In the genomic region with DNA sequence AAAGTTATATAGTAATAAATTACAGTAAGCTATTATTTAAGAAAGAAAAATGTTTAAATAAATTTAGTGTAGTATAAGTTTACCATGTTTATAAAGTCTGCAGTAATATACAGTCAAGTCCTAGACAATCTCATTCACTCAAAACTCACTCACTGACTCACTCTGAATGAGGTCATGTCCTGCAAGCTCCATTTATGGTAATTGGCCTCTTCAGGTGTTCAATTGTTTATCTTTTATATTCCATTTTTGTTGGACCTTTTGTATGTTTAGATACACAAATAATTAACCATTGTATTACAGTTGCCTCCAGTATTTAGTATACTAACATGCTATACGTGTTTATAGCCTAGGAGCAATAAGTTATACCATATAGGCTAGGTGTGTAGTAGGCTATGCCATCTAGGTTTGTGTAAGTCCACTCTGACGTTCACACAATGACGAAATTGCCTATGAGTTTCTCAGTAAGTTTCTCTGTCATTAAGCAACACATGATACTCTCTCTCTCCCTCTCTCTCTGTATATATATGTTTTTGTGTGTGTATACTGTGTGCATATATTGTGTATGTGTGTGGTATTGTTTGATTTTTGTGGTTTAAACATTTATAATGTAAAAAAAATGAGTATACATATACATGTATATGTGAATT, we compare ENCODE assay signal across 17 cellular contexts.
DNase-seq lines count a peak whose midpoint lies in the region; ATAC-seq and TF ChIP-seq lines count a peak whose summit lies in the region.
"Had no signal": no experiment of that assay in that cellular context is flagged by ENCODE, and none has a peak within 500 bp of the region (broad histone marks: within the 10 kb centered on the region; RNA-seq: fewer than 3 reads in every experiment).

No MANE protein-coding gene starts in this region.

- no peak for TF ChIP-seq POLR2A in IMR-90 (IDR thresholded peaks at IDR 0.05; ENCODE audit: low read depth, low read length)

- no peak overlapping the region for H2AK5ac ChIP-seq in IMR-90 (ENCODE audit: low read depth, low read length)

- no peak overlapping the region for H3K18ac ChIP-seq in IMR-90 (ENCODE audit: low read depth, low read length)

- no peaks in the 10 kb centered on the region for H3K9me3 ChIP-seq in IMR-90 (ENCODE audit: control insufficient read depth, insufficient read depth, low read length)
- H3K9me3 ChIP-seq: BLaER1 treated with 17β-estradiol and CSF1 and Interleukin-3, amounts not matched to agents 10 nM and 100 nM had no signal

- CTCF ChIA-PET in IMR-90 (lab: Yijun Ruan, JAX): no interaction called here

- H3K56ac ChIP-seq in IMR-90 (ENCODE audit: extremely low read depth, insufficient read depth, low read length): no peak overlapping the region

- intact Hi-C loops in IMR-90 (cut with micrococcal nuclease): no loop called here

- H3K4ac ChIP-seq in IMR-90 (ENCODE audit: low read depth, low read length): no peak overlapping the region

- H2BK120ac ChIP-seq in IMR-90 (ENCODE audit: low read depth, low read length): no peak overlapping the region

- H4K8ac ChIP-seq in IMR-90 (ENCODE audit: low read depth in 2 of 2, low read length in 2 of 2): no peak overlapping the region

- no peak overlapping the region for H2AK9ac ChIP-seq in IMR-90 (replicated peaks; ENCODE audit: low read depth, low read length, poor library complexity)

- no peak overlapping the region for H3K27ac ChIP-seq in IMR-90 (ENCODE audit: insufficient read depth, low read length)
- H3K27ac ChIP-seq: BLaER1 treated with 17β-estradiol and CSF1 and Interleukin-3, amounts not matched to agents 10 nM and 100 nM had no signal

- POLR2A ChIA-PET in IMR-90 (lab: Charles Lee; ENCODE audit: unreplicated experiment): no interaction called here

- DNase-seq in ELR (ENCODE audit: low read depth): peak; percentile 25
- DNase-seq in IMR-90: peak; percentile 64
- peak; percentile 1 for DNase-seq in RKO (ENCODE audit: low spot score)
- DNase-seq in epithelial cell of esophagus (ENCODE audit: low read depth): peak; percentile 0
- DNase-seq in activated effector memory CD4-positive, alpha-beta T cell treated with Interleukin-2 at 50 U/mL for 16 hours: no peak
- no peak for DNase-seq in activated naive CD4-positive, alpha-beta T cell treated with Interleukin-2 at 50 U/mL for 16 hours
- DNase-seq: CD8-positive, alpha-beta memory T cell; DMS79 treated with DMSO at 0.1 percent for 48 hours; H9; Kasumi-1; NCI-H1436; NCI-H1930; NCI-H2171 treated with DMSO at 0.1 percent for 48 hours; NCI-H446; NCI-H774 had no signal

- H2BK15ac ChIP-seq in IMR-90 (ENCODE audit: low read depth, low read length): no peak overlapping the region

- no peaks in the 10 kb centered on the region for H3K9me1 ChIP-seq in IMR-90 (ENCODE audit: insufficient read depth, low read length)

- no peak overlapping the region for H3K14ac ChIP-seq in IMR-90 (replicated peaks; ENCODE audit: low read depth, low read length)

- H3K4me1 ChIP-seq in IMR-90 (ENCODE audit: control insufficient read depth, insufficient read depth, low read length): 0 out of 2 replicates have a peak, but pooled peaks cover 1% of the 10 kb centered on the region

- ATAC-seq in IMR-90 (ENCODE audit: low read depth) (no peak), HG03280 (IDR thresholded peaks at IDR 0.05; ENCODE audit: unreplicated experiment) (no peak)

- no peaks in the 10 kb centered on the region for H3K36me3 ChIP-seq in IMR-90 (ENCODE audit: control insufficient read depth, insufficient read depth, low read length)
- H3K36me3 ChIP-seq: BLaER1 treated with 17β-estradiol and CSF1 and Interleukin-3, amounts not matched to agents 10 nM and 100 nM had no signal

- no peak overlapping the region for H4K91ac ChIP-seq in IMR-90 (ENCODE audit: insufficient read depth, low read depth, low read length)

- H3K79me1 ChIP-seq in IMR-90 (ENCODE audit: low read depth in 1 of 2, low read length in 2 of 2): no peaks in the 10 kb centered on the region

- H3K4me2 ChIP-seq in IMR-90 (ENCODE audit: low read depth, low read length): no peak overlapping the region
- H3K4me2 ChIP-seq: BLaER1 treated with 17β-estradiol and CSF1 and Interleukin-3, amounts not matched to agents 10 nM and 100 nM had no signal

- H3K4me3 ChIP-seq in IMR-90 (ENCODE audit: insufficient read depth, low read depth, low read length) (no peak overlapping the region), epithelial cell of esophagus (ENCODE audit: low read length) (no peak overlapping the region)
- H3K4me3 ChIP-seq: BLaER1 treated with 17β-estradiol and CSF1 and Interleukin-3, amounts not matched to agents 10 nM and 100 nM had no signal

- H2AFZ ChIP-seq in IMR-90 (replicated peaks; ENCODE audit: low read length, poor library complexity): no peak overlapping the region

- no peak overlapping the region for H3K9ac ChIP-seq in IMR-90 (ENCODE audit: low read depth, low read length)
- H3K9ac ChIP-seq: BLaER1 treated with 17β-estradiol and CSF1 and Interleukin-3, amounts not matched to agents 10 nM and 100 nM had no signal

- H3K27me3 ChIP-seq in IMR-90 (ENCODE audit: control insufficient read depth, insufficient read depth, low read length): no peaks in the 10 kb centered on the region
- H3K27me3 ChIP-seq: BLaER1 treated with 17β-estradiol and CSF1 and Interleukin-3, amounts not matched to agents 10 nM and 100 nM had no signal

- dilution Hi-C loops in IMR-90 (cut with HindIII; ENCODE audit: low sequenced_read_pairs, unreplicated experiment): no loop called here

- no peak overlapping the region for H4K5ac ChIP-seq in IMR-90 (ENCODE audit: low read depth, low read length)

- BruUV-seq in IMR-90 (replicated peaks; lab: Mats Ljungman, UMichigan): no TSS peak

- H2BK20ac ChIP-seq in IMR-90 (ENCODE audit: low read depth, low read length): no peak overlapping the region

- peak overlapping the region; percentile 13 for H2BK5ac ChIP-seq in IMR-90 (ENCODE audit: low read depth, low read length, poor library complexity, severe bottlenecking)

- TF ChIP-seq CTCF in IMR-90 (conservative IDR thresholded peaks at IDR 0.05; ENCODE audit: low read depth, low read length) (no peak), epithelial cell of esophagus (IDR thresholded peaks at IDR 0.05; ENCODE audit: insufficient read depth, low read depth, low read length, missing control alignments) (no peak)

- TF ChIP-seq RAD21 in IMR-90 (IDR thresholded peaks at IDR 0.05; ENCODE audit: low read length): no peak

- H4K20me1 ChIP-seq in IMR-90 (ENCODE audit: insufficient read depth, low read length): no peaks in the 10 kb centered on the region
- H4K20me1 ChIP-seq: BLaER1 treated with 17β-estradiol and CSF1 and Interleukin-3, amounts not matched to agents 10 nM and 100 nM had no signal

- no peak overlapping the region for H3K23ac ChIP-seq in IMR-90 (ENCODE audit: low read depth, low read length)

- whole genome bisulfite sequencing in IMR-90 (ENCODE audit: extremely low coverage in 2 of 2, insufficient read length in 1 of 2), 2 experiments: no CpG with 5 or more reads among the region's 3 CpGs

- in situ Hi-C loops in IMR-90 (cut with MboI; ENCODE audit: low sequenced_read_pairs): loop anchor here (25.0 kb wide), 1 partner anchor 203 kb away; no protein-coding TSS in a partner anchor

TF ChIP-seq in IMR-90, 13 proteins besides CTCF, POLR2A, EP300 and RAD21:
- no peak for TF ChIP-seq MXI1 (IDR thresholded peaks at IDR 0.05; ENCODE audit: borderline replicate concordance, low read depth, low read length)
- no peak for TF ChIP-seq NFE2L2 (IDR thresholded peaks at IDR 0.05; ENCODE audit: low read depth, low read length)
- TF ChIP-seq CHD1 (IDR thresholded peaks at IDR 0.05; ENCODE audit: low read depth, low read length): no peak
- TF ChIP-seq MAZ (IDR thresholded peaks at IDR 0.05; ENCODE audit: borderline replicate concordance, low read depth, low read length): no peak
- TF ChIP-seq BHLHE40 (IDR thresholded peaks at IDR 0.05; ENCODE audit: low read depth, low read length): no peak
- TF ChIP-seq RFX5 (IDR thresholded peaks at IDR 0.05; ENCODE audit: low read depth, low read length): no peak
- TF ChIP-seq SMC3 (IDR thresholded peaks at IDR 0.05; ENCODE audit: low read depth, low read length): no peak
- no peak for TF ChIP-seq CEBPB (IDR thresholded peaks at IDR 0.05; ENCODE audit: low read depth, low read length)
- TF ChIP-seq, protein P1, sequence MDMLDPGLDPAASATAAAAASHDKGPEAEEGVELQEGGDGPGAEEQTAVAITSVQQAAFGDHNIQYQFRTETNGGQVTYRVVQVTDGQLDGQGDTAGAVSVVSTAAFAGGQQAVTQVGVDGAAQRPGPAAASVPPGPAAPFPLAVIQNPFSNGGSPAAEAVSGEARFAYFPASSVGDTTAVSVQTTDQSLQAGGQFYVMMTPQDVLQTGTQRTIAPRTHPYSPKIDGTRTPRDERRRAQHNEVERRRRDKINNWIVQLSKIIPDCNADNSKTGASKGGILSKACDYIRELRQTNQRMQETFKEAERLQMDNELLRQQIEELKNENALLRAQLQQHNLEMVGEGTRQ (IDR thresholded peaks at IDR 0.05; ENCODE audit: low read depth, low read length): no peak
- TF ChIP-seq MAFK (IDR thresholded peaks at IDR 0.05; ENCODE audit: low read depth, low read length): no peak
- TF ChIP-seq FOS (IDR thresholded peaks at IDR 0.05; ENCODE audit: low read depth, low read length): no peak
- TF ChIP-seq RCOR1 (IDR thresholded peaks at IDR 0.05; ENCODE audit: insufficient replicate concordance, low read length): no peak
- TF ChIP-seq, protein P2, sequence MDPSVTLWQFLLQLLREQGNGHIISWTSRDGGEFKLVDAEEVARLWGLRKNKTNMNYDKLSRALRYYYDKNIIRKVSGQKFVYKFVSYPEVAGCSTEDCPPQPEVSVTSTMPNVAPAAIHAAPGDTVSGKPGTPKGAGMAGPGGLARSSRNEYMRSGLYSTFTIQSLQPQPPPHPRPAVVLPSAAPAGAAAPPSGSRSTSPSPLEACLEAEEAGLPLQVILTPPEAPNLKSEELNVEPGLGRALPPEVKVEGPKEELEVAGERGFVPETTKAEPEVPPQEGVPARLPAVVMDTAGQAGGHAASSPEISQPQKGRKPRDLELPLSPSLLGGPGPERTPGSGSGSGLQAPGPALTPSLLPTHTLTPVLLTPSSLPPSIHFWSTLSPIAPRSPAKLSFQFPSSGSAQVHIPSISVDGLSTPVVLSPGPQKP (IDR thresholded peaks at IDR 0.05; ENCODE audit: borderline replicate concordance, low read depth, low read length): no peak

Comparison
In these comparisons a context has a peak if more than half of its experiments do, and no peak if none do; other contexts are left out.
1. DNase-seq: peak in ELR (single experiment), IMR-90 (single experiment), RKO (single experiment) and epithelial cell of esophagus (single experiment); none in activated effector memory CD4-positive, alpha-beta T cell treated with Interleukin-2 at 50 U/mL for 16 hours (single experiment) and activated naive CD4-positive, alpha-beta T cell treated with Interleukin-2 at 50 U/mL for 16 hours (single experiment).